In genomic region chr21:44223334-44223733, GRCh38 we compare ENCODE assay signal across 13 cellular contexts. TPM values are rescaled to one million over a fixed set of nuclear protein-coding genes. Genes with fewer than 3 reads are reported as not detected.
DNase-seq lines count a peak whose midpoint lies in the region; ATAC-seq, FAIRE-seq and TF ChIP-seq lines count a peak whose summit lies in the region.
"Not testable (repeated sequence)": the region's sequence is repeated elsewhere in the genome, so short reads cannot be mapped to it uniquely, and the experiment has no call there.
"Had no signal": no experiment of that assay in that cellular context is flagged by ENCODE, and none has a peak within 500 bp of the region (broad histone marks: within the 10 kb centered on the region; RNA-seq: fewer than 3 reads in every experiment).

No MANE protein-coding gene starts in this region.

- FAIRE-seq in GM12891 (lab: Jason Lieb, UNC): peak; percentile 56

- not testable (repeated sequence) for H3K4me1 ChIP-seq in heart right ventricle

- not testable (repeated sequence) for H3K27ac ChIP-seq in heart right ventricle

- H3K4me1 Mint-ChIP-seq in activated CD8-positive, alpha-beta T cell treated with anti-CD3 and anti-CD28 coated beads for 36 hours (ENCODE audit: low read depth); naive B cell: not testable (repeated sequence)

- CTCF ChIA-PET in activated CD8-positive, alpha-beta T cell treated with anti-CD3 and anti-CD28 coated beads for 36 hours (lab: Charles Lee): not testable (repeated sequence)

- not testable (repeated sequence) for H3K27me3 Mint-ChIP-seq in activated CD8-positive, alpha-beta T cell treated with anti-CD3 and anti-CD28 coated beads for 36 hours; naive B cell

- not testable (repeated sequence) for H3K4me3 Mint-ChIP-seq in activated CD8-positive, alpha-beta T cell treated with anti-CD3 and anti-CD28 coated beads for 36 hours; naive B cell

- ATAC-seq in activated CD8-positive, alpha-beta T cell treated with anti-CD3 and anti-CD28 coated beads for 36 hours: peak; percentile 30
- ATAC-seq in esophagus mucosa (peak; percentile 30), heart right ventricle (peak in 7 of 8 donors; percentile 22 to 69 (median 58)), left lobe of liver (peak; percentile 26), naive B cell (ENCODE audit: low read depth in 2 of 2) (peak; percentile 12 to 20)
- peak; percentile 40 for ATAC-seq in stimulated activated naive CD8-positive, alpha-beta T cell treated with anti-CD3 and anti-CD28 coated beads, Interleukin-15, Interleukin-2, amounts not matched to agents 100 U/mL and 50 U/mL, for 24 hours

- DNase-seq in GM12891 (ENCODE audit: insufficient read length, low spot score); activated CD8-positive, alpha-beta T cell treated with anti-CD3 and anti-CD28 coated beads for 36 hours; heart right ventricle; left lobe of liver (ENCODE audit: low spot score); naive B cell; stimulated activated naive CD8-positive, alpha-beta T cell treated with anti-CD3 and anti-CD28 coated beads, Interleukin-15, Interleukin-2, amounts not matched to agents 100 U/mL and 50 U/mL, for 24 hours: not testable (repeated sequence)

- H3K4me3 ChIP-seq in heart right ventricle: not testable (repeated sequence)

- TF ChIP-seq POLR2A in GM12891 (IDR thresholded peaks at IDR 0.05; ENCODE audit: low read depth, low read length): not testable (repeated sequence)

- H3K9me3 ChIP-seq in heart right ventricle: not testable (repeated sequence)

- no CpG with 5 or more reads among the region's 5 CpGs for WGBS in heart right ventricle, 2 donors

- POLR2A ChIA-PET in activated CD8-positive, alpha-beta T cell treated with anti-CD3 and anti-CD28 coated beads for 36 hours (lab: Charles Lee): not testable (repeated sequence)

- H3K9me3 Mint-ChIP-seq in activated CD8-positive, alpha-beta T cell treated with anti-CD3 and anti-CD28 coated beads for 36 hours; naive B cell: not testable (repeated sequence)

- not testable (repeated sequence) for TF ChIP-seq CTCF in activated CD8-positive, alpha-beta T cell treated with anti-CD3 and anti-CD28 coated beads for 36 hours (IDR thresholded peaks at IDR 0.05); heart right ventricle (IDR thresholded peaks at IDR 0.05)

- H3K27me3 ChIP-seq in heart right ventricle: not testable (repeated sequence)

- H3K36me3 Mint-ChIP-seq in activated CD8-positive, alpha-beta T cell treated with anti-CD3 and anti-CD28 coated beads for 36 hours (ENCODE audit: low read depth); naive B cell: not testable (repeated sequence)

- H3K27ac Mint-ChIP-seq in activated CD8-positive, alpha-beta T cell treated with anti-CD3 and anti-CD28 coated beads for 36 hours; naive B cell: not testable (repeated sequence)

- not testable (repeated sequence) for H3K36me3 ChIP-seq in heart right ventricle

- intact Hi-C loops in activated CD8-positive, alpha-beta T cell treated with anti-CD3 and anti-CD28 coated beads for 36 hours (cut with micrococcal nuclease); heart right ventricle (cut with DNase I): not testable (repeated sequence)

RNA-seq across cellular contexts. Expression of gene ICOSLG, which starts 17.4 kb away (rescaled TPM):
- polyA plus RNA-seq in GM12891 (2012; ENCODE audit: low read depth, missing spikeins): 14.7 TPM
- total RNA-seq in activated CD8-positive, alpha-beta T cell treated with anti-CD3 and anti-CD28 coated beads for 36 hours: 1 to 10 TPM; 5.4 to 5.9 TPM
- total RNA-seq in esophagus mucosa (2.6 TPM), heart right ventricle (1 to 10 TPM in 9 of 10 donors, under 1 TPM in 1; 0.90 to 6.2 (median 1.6) TPM), left lobe of liver (3.8 TPM)
- polyA plus RNA-seq in heart right ventricle (1 to 10 TPM; 1.3 to 2.7 TPM), naive B cell (ENCODE audit: low read depth in 6 of 6) (10 to 100 TPM in 4 of 6 donors, 1 to 10 TPM in 2; 5.1 to 33.1 (median 13.9) TPM)

RNA-seq across cellular contexts. Expression of gene DNMT3L, which starts 38.4 kb away (rescaled TPM):
- not detected for polyA plus RNA-seq in GM12891 (2012; ENCODE audit: low read depth, missing spikeins)
- not detected for total RNA-seq in activated CD8-positive, alpha-beta T cell treated with anti-CD3 and anti-CD28 coated beads for 36 hours
- total RNA-seq in esophagus mucosa (not detected), heart right ventricle (not detected), left lobe of liver (1.1 TPM)
- polyA plus RNA-seq in heart right ventricle (not detected), naive B cell (ENCODE audit: low read depth in 6 of 6) (not detected)
- total RNA-seq: CD4-positive, alpha-beta T cell; HFFc6; HT1080; IMR-90 had no signal
- polyA plus RNA-seq: A549, BJ, IMR-90 had no signal
